ENCODE assay signal across 1 cellular context in the genomic region with DNA sequence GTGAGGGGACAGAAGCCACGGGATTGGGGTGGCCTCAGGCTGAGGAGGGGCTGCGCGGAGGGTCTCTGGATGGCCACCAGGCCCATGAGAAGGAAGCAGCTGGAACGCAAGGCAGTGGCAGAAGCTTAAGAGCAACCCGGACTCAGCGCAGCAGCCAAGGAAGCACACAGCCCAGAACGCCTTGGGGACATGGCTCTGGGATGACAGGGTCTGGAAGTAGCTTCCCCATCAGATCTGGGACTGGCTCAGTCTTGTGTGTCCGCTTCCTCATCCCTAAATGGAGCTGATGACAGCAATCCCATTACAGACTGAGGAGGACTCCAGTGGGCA.
TF ChIP-seq lines count a peak whose summit lies in the region.

No MANE protein-coding gene starts in this region.

TF ChIP-seq in IMR-90, 13 proteins besides CTCF, POLR2A, EP300 and RAD21:
- no peak for TF ChIP-seq MAFK (IDR thresholded peaks at IDR 0.05; ENCODE audit: low read depth, low read length)
- TF ChIP-seq, protein P1, sequence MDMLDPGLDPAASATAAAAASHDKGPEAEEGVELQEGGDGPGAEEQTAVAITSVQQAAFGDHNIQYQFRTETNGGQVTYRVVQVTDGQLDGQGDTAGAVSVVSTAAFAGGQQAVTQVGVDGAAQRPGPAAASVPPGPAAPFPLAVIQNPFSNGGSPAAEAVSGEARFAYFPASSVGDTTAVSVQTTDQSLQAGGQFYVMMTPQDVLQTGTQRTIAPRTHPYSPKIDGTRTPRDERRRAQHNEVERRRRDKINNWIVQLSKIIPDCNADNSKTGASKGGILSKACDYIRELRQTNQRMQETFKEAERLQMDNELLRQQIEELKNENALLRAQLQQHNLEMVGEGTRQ (IDR thresholded peaks at IDR 0.05; ENCODE audit: low read depth, low read length), result no peak
- TF ChIP-seq RFX5 (IDR thresholded peaks at IDR 0.05; ENCODE audit: low read depth, low read length), result no peak
- TF ChIP-seq SMC3 (IDR thresholded peaks at IDR 0.05; ENCODE audit: low read depth, low read length), result no peak
- no peak for TF ChIP-seq CHD1 (IDR thresholded peaks at IDR 0.05; ENCODE audit: low read depth, low read length)
- no peak for TF ChIP-seq RCOR1 (IDR thresholded peaks at IDR 0.05; ENCODE audit: insufficient replicate concordance, low read length)
- TF ChIP-seq FOS (IDR thresholded peaks at IDR 0.05; ENCODE audit: low read depth, low read length), result no peak
- TF ChIP-seq MXI1 (IDR thresholded peaks at IDR 0.05; ENCODE audit: borderline replicate concordance, low read depth, low read length), result no peak
